ENCODE assay signal across 29 cellular contexts in genomic region chr12:114343585-114343984, GRCh38.
"Had no signal": no experiment of that assay in that cellular context is flagged by ENCODE, and none has a peak within 500 bp of the region (broad histone marks: within the 10 kb centered on the region; RNA-seq: fewer than 3 reads in every experiment).

No MANE protein-coding gene starts in this region.

- H3K27ac ChIP-seq: stomach, suprapubic skin, testis, thoracic aorta, thyroid gland, tibial artery, tibial nerve, transverse colon, upper lobe of left lung, upper lobe of right lung, uterus, vagina had no signal

- H3K4me3 Mint-ChIP-seq: stimulated activated effector memory CD8-positive, alpha-beta T cell treated with anti-CD3 and anti-CD28 coated beads, Interleukin-12 subunit alpha, Interleukin-12 subunit beta, amount 100 ng/mL, for 72 hours; stimulated activated memory B cell treated with anti-CD40 and anti-IgM and Interleukin-4, amounts not matched to agents 10 μg/mL and 1 μg/mL and 100 μg/mL, for 72 hours; stimulated activated naive B cell treated with anti-CD40 and anti-IgM and Interleukin-4, amounts not matched to agents 10 μg/mL and 1 μg/mL and 100 μg/mL, for 72 hours; stimulated activated naive CD8-positive, alpha-beta T cell treated with anti-CD3 and anti-CD28 coated beads, Interleukin-15, amount 100 ng/mL, for 72 hours; stimulated activated naive CD8-positive, alpha-beta T cell treated with anti-CD3 and anti-CD28 coated beads, Interleukin-15, Interleukin-2, amounts not matched to agents 100 ng/mL and 50 ng/mL, for 24 hours; type B pancreatic cell had no signal

- FAIRE-seq: urothelium cell line had no signal

- H3K9me3 ChIP-seq: suprapubic skin, testis, thoracic aorta, thyroid gland, tibial artery, transverse colon, upper lobe of left lung, upper lobe of right lung, uterus, vagina had no signal

- H3K27me3 Mint-ChIP-seq: stimulated activated memory B cell treated with anti-CD40 and anti-IgM and Interleukin-4, amounts not matched to agents 10 μg/mL and 1 μg/mL and 100 μg/mL, for 72 hours; stimulated activated naive B cell treated with anti-CD40 and anti-IgM and Interleukin-4, amounts not matched to agents 10 μg/mL and 1 μg/mL and 100 μg/mL, for 72 hours; stimulated activated naive CD8-positive, alpha-beta T cell treated with anti-CD3 and anti-CD28 coated beads, Interleukin-15, amount 100 ng/mL, for 72 hours had no signal

- H3K36me3 ChIP-seq: stomach, suprapubic skin, thoracic aorta, thyroid gland, tibial artery, tibial nerve, transverse colon, upper lobe of left lung, upper lobe of right lung, uterus, vagina had no signal

- H3K36me3 Mint-ChIP-seq: stimulated activated effector memory CD8-positive, alpha-beta T cell treated with anti-CD3 and anti-CD28 coated beads, Interleukin-12 subunit alpha, Interleukin-12 subunit beta, amount 100 ng/mL, for 72 hours; stimulated activated memory B cell treated with anti-CD40 and anti-IgM and Interleukin-4, amounts not matched to agents 10 μg/mL and 1 μg/mL and 100 μg/mL, for 72 hours; stimulated activated naive B cell treated with anti-CD40 and anti-IgM and Interleukin-4, amounts not matched to agents 10 μg/mL and 1 μg/mL and 100 μg/mL, for 72 hours; type B pancreatic cell had no signal

- H3K27me3 ChIP-seq: testis, thyroid gland, tibial nerve, upper lobe of left lung, upper lobe of right lung, uterus, vagina had no signal

- DNase-seq: stimulated activated CD4-positive, alpha-beta T cell treated with anti-CD3 and anti-CD28 coated beads, Interleukin-2, amount 100 ng/mL, for 48 hours; stimulated activated CD4-positive, alpha-beta T cell treated with anti-CD3 and anti-CD28 coated beads, Interleukin-4, amount 100 ng/mL, for 1 hour; stimulated activated CD4-positive, alpha-beta T cell treated with anti-CD3 and anti-CD28 coated beads, Interleukin-4, amount 100 ng/mL, for 24 hours; stimulated activated CD4-positive, alpha-beta T cell treated with anti-CD3 and anti-CD28 coated beads, Interleukin-4, amount 100 ng/mL, for 4 hours; stimulated activated CD8-positive, alpha-beta memory T cell treated with anti-CD3 and anti-CD28 coated beads, Interleukin-4, amount 100 ng/mL, for 48 hours; stimulated activated naive B cell treated with anti-CD40 and anti-IgM and Interleukin-4, amounts not matched to agents 10 μg/mL and 1 μg/mL and 100 μg/mL, for 72 hours; stimulated activated naive CD4-positive, alpha-beta T cell; stimulated activated naive CD4-positive, alpha-beta T cell treated with Interleukin-2 at 50 U/mL for 16 hours; stimulated activated naive CD8-positive, alpha-beta T cell treated with anti-CD3 and anti-CD28 coated beads, Interleukin-15, amount 100 ng/mL, for 72 hours; stimulated activated naive CD8-positive, alpha-beta T cell treated with anti-CD3 and anti-CD28 coated beads, Interleukin-15, Interleukin-2, amounts not matched to agents 100 U/mL and 50 U/mL, for 24 hours; stomach; substantia nigra; testis; thyroid gland; tibial artery; transverse colon; trophoblast cell; upper lobe of left lung; upper lobe of right lung; uterus had no signal

- H3K4me1 Mint-ChIP-seq: stimulated activated effector memory CD8-positive, alpha-beta T cell treated with anti-CD3 and anti-CD28 coated beads, Interleukin-12 subunit alpha, Interleukin-12 subunit beta, amount 100 ng/mL, for 72 hours; stimulated activated memory B cell treated with anti-CD40 and anti-IgM and Interleukin-4, amounts not matched to agents 10 μg/mL and 1 μg/mL and 100 μg/mL, for 72 hours; stimulated activated naive B cell treated with anti-CD40 and anti-IgM and Interleukin-4, amounts not matched to agents 10 μg/mL and 1 μg/mL and 100 μg/mL, for 72 hours; stimulated activated naive CD8-positive, alpha-beta T cell treated with anti-CD3 and anti-CD28 coated beads, Interleukin-15, amount 100 ng/mL, for 72 hours had no signal

- H3K9me3 Mint-ChIP-seq: stimulated activated effector memory CD8-positive, alpha-beta T cell treated with anti-CD3 and anti-CD28 coated beads, Interleukin-12 subunit alpha, Interleukin-12 subunit beta, amount 100 ng/mL, for 72 hours; stimulated activated naive CD8-positive, alpha-beta T cell treated with anti-CD3 and anti-CD28 coated beads, Interleukin-15, amount 100 ng/mL, for 72 hours; stimulated activated naive CD8-positive, alpha-beta T cell treated with anti-CD3 and anti-CD28 coated beads, Interleukin-15, Interleukin-2, amounts not matched to agents 100 ng/mL and 50 ng/mL, for 24 hours; type B pancreatic cell had no signal

- H3K27ac Mint-ChIP-seq: stimulated activated effector memory CD8-positive, alpha-beta T cell treated with anti-CD3 and anti-CD28 coated beads, Interleukin-12 subunit alpha, Interleukin-12 subunit beta, amount 100 ng/mL, for 72 hours; stimulated activated memory B cell treated with anti-CD40 and anti-IgM and Interleukin-4, amounts not matched to agents 10 μg/mL and 1 μg/mL and 100 μg/mL, for 72 hours; stimulated activated naive B cell treated with anti-CD40 and anti-IgM and Interleukin-4, amounts not matched to agents 10 μg/mL and 1 μg/mL and 100 μg/mL, for 72 hours; stimulated activated naive CD8-positive, alpha-beta T cell treated with anti-CD3 and anti-CD28 coated beads, Interleukin-15, amount 100 ng/mL, for 72 hours; stimulated activated naive CD8-positive, alpha-beta T cell treated with anti-CD3 and anti-CD28 coated beads, Interleukin-15, Interleukin-2, amounts not matched to agents 100 ng/mL and 50 ng/mL, for 24 hours; type B pancreatic cell had no signal

- H3K4me3 ChIP-seq: stomach, suprapubic skin, testis, thoracic aorta, thyroid gland, tibial artery, tibial nerve, transverse colon, upper lobe of left lung, upper lobe of right lung, uterus, vagina had no signal

- ATAC-seq: stimulated activated effector memory CD8-positive, alpha-beta T cell treated with anti-CD3 and anti-CD28 coated beads, Interleukin-12 subunit alpha, Interleukin-12 subunit beta, amount 100 ng/mL, for 72 hours; stimulated activated memory B cell treated with anti-CD40 and anti-IgM and Interleukin-4, amounts not matched to agents 10 μg/mL and 1 μg/mL and 100 μg/mL, for 72 hours; stimulated activated naive B cell treated with anti-CD40 and anti-IgM and Interleukin-4, amounts not matched to agents 10 μg/mL and 1 μg/mL and 100 μg/mL, for 72 hours; stimulated activated naive CD8-positive, alpha-beta T cell treated with anti-CD3 and anti-CD28 coated beads, Interleukin-15, amount 100 ng/mL, for 72 hours; stimulated activated naive CD8-positive, alpha-beta T cell treated with anti-CD3 and anti-CD28 coated beads, Interleukin-15, Interleukin-2, amounts not matched to agents 100 U/mL and 50 U/mL, for 24 hours; upper lobe of right lung had no signal

- H3K4me1 ChIP-seq: stomach, suprapubic skin, testis, tibial artery, tibial nerve, transverse colon, upper lobe of left lung, upper lobe of right lung, uterus, vagina had no signal
